In genomic region chr10:98456043-98456570, GRCh38 we compare ENCODE assay signal across 19 cellular contexts. TPM values are rescaled to one million over a fixed set of nuclear protein-coding genes. Genes with fewer than 3 reads are reported as not detected.
DNase-seq lines count a peak whose midpoint lies in the region; ATAC-seq and TF ChIP-seq lines count a peak whose summit lies in the region.
"Had no signal": no experiment of that assay in that cellular context is flagged by ENCODE, and none has a peak within 500 bp of the region (broad histone marks: within the 10 kb centered on the region; RNA-seq: fewer than 3 reads in every experiment).

No MANE protein-coding gene starts in this region.

- no peaks in the 10 kb centered on the region for H3K9me3 Mint-ChIP-seq in H9
- H3K9me3 Mint-ChIP-seq in neural progenitor cell, result no peaks in the 10 kb centered on the region
- H3K9me3 Mint-ChIP-seq: HFFc6 had no signal

- H3K27ac ChIP-seq in H9 (ENCODE audit: insufficient read length, low read depth, low read length), result no peak overlapping the region
- peak overlapping the region; percentile 46 for H3K27ac ChIP-seq in caudate nucleus (ENCODE audit: low read depth, low read length)
- H3K27ac ChIP-seq in neural progenitor cell, result no peak overlapping the region
- H3K27ac ChIP-seq: C4-2B had no signal

- H3K4ac ChIP-seq in H9 (ENCODE audit: low read depth, low read length), result no peak overlapping the region

- no peak overlapping the region for H2AK5ac ChIP-seq in H9 (ENCODE audit: insufficient read length, low read length)

- no peaks in the 10 kb centered on the region for H3K27me3 Mint-ChIP-seq in H9 (ENCODE audit: low read depth)
- H3K27me3 Mint-ChIP-seq in neural progenitor cell (ENCODE audit: insufficient read depth, low read depth), result peaks cover 5% of the 10 kb centered on the region

- no peak overlapping the region for H3K4me3 ChIP-seq in neural progenitor cell

- no peaks in the 10 kb centered on the region for H3K27me3 ChIP-seq in H9 (ENCODE audit: insufficient read depth, low read length)
- peaks cover 19% of the 10 kb centered on the region for H3K27me3 ChIP-seq in neural progenitor cell

- H2BK120ac ChIP-seq in H9 (ENCODE audit: low read depth, low read length, poor library complexity, severe bottlenecking), result no peak overlapping the region

- H3K4me1 Mint-ChIP-seq in H9 (peaks cover 43% of the 10 kb centered on the region in 2 experiments), neural progenitor cell (peaks cover 32% of the 10 kb centered on the region)

- H3K56ac ChIP-seq in H9 (ENCODE audit: insufficient read length, low read depth, low read length), result no peak overlapping the region

- 0 out of 2 replicates have a peak overlapping the region, but pooled peaks have one; percentile 1 for H3K14ac ChIP-seq in H9 (ENCODE audit: insufficient read depth, low read length)

- no peak for ATAC-seq in GM18517 (IDR thresholded peaks at IDR 0.05; ENCODE audit: unreplicated experiment)
- no peak for ATAC-seq in GM19023 (IDR thresholded peaks at IDR 0.05; ENCODE audit: unreplicated experiment)

- no peak overlapping the region for H2BK12ac ChIP-seq in H9 (ENCODE audit: insufficient read length, low read depth, low read length)

- no peak for TF ChIP-seq CTCF in H9 (conservative IDR thresholded peaks at IDR 0.05)
- TF ChIP-seq CTCF in neural progenitor cell (IDR thresholded peaks at IDR 0.05), result no peak

- H3K23ac ChIP-seq in H9 (ENCODE audit: insufficient read length, low read depth, low read length), result no peak overlapping the region

- H3K4me1 ChIP-seq in H9 (ENCODE audit: insufficient read depth, low read length) (no peaks in the 10 kb centered on the region; the same call in 1 of the 2 replicates), neural progenitor cell (peaks cover 28% of the 10 kb centered on the region)

- H2BK5ac ChIP-seq in H9 (ENCODE audit: insufficient read length, low read length), result no peak overlapping the region

- H3K9ac ChIP-seq in H9 (ENCODE audit: extremely low read depth, insufficient read length, low read length) (no peak overlapping the region), neural progenitor cell (no peak overlapping the region)
- H3K9ac ChIP-seq: SK-N-SH had no signal

- H3K79me2 ChIP-seq in H9 (ENCODE audit: insufficient read depth, low read length), result no peaks in the 10 kb centered on the region
- H3K79me2 ChIP-seq in neural progenitor cell (ENCODE audit: low read depth), result no peaks in the 10 kb centered on the region

- DNase-seq in H9 (peak; percentile 46), NCI-H146 treated with DMSO at 0.1 percent for 48 hours (lab: John Stamatoyannopoulos, UW; ENCODE audit: unreplicated experiment) (peak; percentile 55), caudate nucleus (lab: John Stamatoyannopoulos, UW) (no peak), neural progenitor cell (ENCODE audit: low spot score) (peak; percentile 45)
- no peak for DNase-seq in activated naive CD4-positive, alpha-beta T cell treated with Interleukin-2 at 50 U/mL for 16 hours
- DNase-seq: ACHN, DMS79 treated with DMSO at 0.1 percent for 48 hours, HFFc6, IMR-90, NCI-H1694, NCI-H446, NCI-H526 treated with DMSO at 0.1 percent for 48 hours, RPMI8226, SHP77 treated with DMSO at 0.1 percent for 48 hours had no signal

- H3K18ac ChIP-seq in H9 (ENCODE audit: insufficient read length, low read depth, low read length), result no peak overlapping the region

- no peak overlapping the region for H3T11ph ChIP-seq in H9 (ENCODE audit: low read length)

- H3F3A ChIP-seq in neural progenitor cell (ENCODE audit: low read depth), result peaks cover 30% of the 10 kb centered on the region

- H4K8ac ChIP-seq in H9 (replicated peaks; ENCODE audit: insufficient read length, low read depth, low read length), result no peak overlapping the region

- H3K79me1 ChIP-seq in H9 (ENCODE audit: insufficient read depth, low read depth, low read length, poor library complexity, severe bottlenecking), result no peaks in the 10 kb centered on the region

- no peaks in the 10 kb centered on the region for H3K23me2 ChIP-seq in H9 (ENCODE audit: insufficient read length, low read depth, low read length, poor library complexity, severe bottlenecking)

- H3K9me3 ChIP-seq in H9 (ENCODE audit: control insufficient read depth, low read depth, low read length) (no peaks in the 10 kb centered on the region), neural progenitor cell (ENCODE audit: low read depth) (no peaks in the 10 kb centered on the region)

- no peak overlapping the region for H4K91ac ChIP-seq in H9 (ENCODE audit: insufficient read length, low read depth, low read length)

- H3K36me3 ChIP-seq in neural progenitor cell, result no peaks in the 10 kb centered on the region

- H3K27ac Mint-ChIP-seq in H9 (peak overlapping the region in 1 of 3 experiments; percentile 87; a peak in 3 of 7 replicates), neural progenitor cell (no peak overlapping the region)
- H3K27ac Mint-ChIP-seq: HFFc6 had no signal

- H2BK15ac ChIP-seq in H9 (ENCODE audit: low read depth, low read length), result no peak overlapping the region

- no peaks in the 10 kb centered on the region for H3K36me3 Mint-ChIP-seq in H9 (ENCODE audit: insufficient read depth in 1 of 3, low read depth in 3 of 3)
- H3K36me3 Mint-ChIP-seq in neural progenitor cell, result no peaks in the 10 kb centered on the region

- H3K4me3 Mint-ChIP-seq in H9, result no peak overlapping the region
- H3K4me3 Mint-ChIP-seq in neural progenitor cell, result no peak overlapping the region
- H3K4me3 Mint-ChIP-seq: HFFc6 had no signal

- H4K20me1 ChIP-seq in H9 (ENCODE audit: control insufficient read depth, insufficient read depth, insufficient read length), result no peaks in the 10 kb centered on the region
- H4K20me1 ChIP-seq in neural progenitor cell (ENCODE audit: low read depth), result no peaks in the 10 kb centered on the region

- H3K4me2 ChIP-seq in H9 (ENCODE audit: insufficient read depth, insufficient read length, low read length), result no peak overlapping the region
- H3K4me2 ChIP-seq in neural progenitor cell, result peak overlapping the region; percentile 25
- H3K4me2 ChIP-seq: SK-N-SH had no signal

- H2BK20ac ChIP-seq in H9 (ENCODE audit: low read depth, low read length, poor library complexity, severe bottlenecking), result no peak overlapping the region

- no peak overlapping the region for H4K5ac ChIP-seq in H9 (ENCODE audit: insufficient read length, low read depth, low read length)

- no CpG with 5 or more reads among the region's 4 CpGs for WGBS in H9 (ENCODE audit: extremely low coverage, insufficient read length, low lambda C conversion rate)

- H2AFZ ChIP-seq in H9 (ENCODE audit: low read length), result no peak overlapping the region
- no peak overlapping the region for H2AFZ ChIP-seq in neural progenitor cell (replicated peaks)

RNA-seq across cellular contexts. Expression of gene HPS1, which starts 9.4 kb away (rescaled TPM):
- total RNA-seq in H9 (2021) (46.8 and 47.4 TPM in 2 replicates), neural progenitor cell (ENCODE audit: low replicate concordance) (16.0 and 32.0 TPM in 2 replicates)

RNA-seq across cellular contexts. Expression of gene PYROXD2, which starts 41.1 kb away (rescaled TPM):
- total RNA-seq in H9 (2021) (2.1 and 5.3 TPM in 2 replicates), neural progenitor cell (ENCODE audit: low replicate concordance) (5.0 and 10.5 TPM in 2 replicates)
- total RNA-seq: G401 had no signal

Comparison
In these comparisons a context has a peak if more than half of its experiments do, and no peak if none do; other contexts are left out.
1. DNase-seq: peak in H9 (single experiment), NCI-H146 treated with DMSO at 0.1 percent for 48 hours (single experiment) and neural progenitor cell (single experiment); none in caudate nucleus (0 of 61) and activated naive CD4-positive, alpha-beta T cell treated with Interleukin-2 at 50 U/mL for 16 hours (single experiment).